In the genomic region with DNA sequence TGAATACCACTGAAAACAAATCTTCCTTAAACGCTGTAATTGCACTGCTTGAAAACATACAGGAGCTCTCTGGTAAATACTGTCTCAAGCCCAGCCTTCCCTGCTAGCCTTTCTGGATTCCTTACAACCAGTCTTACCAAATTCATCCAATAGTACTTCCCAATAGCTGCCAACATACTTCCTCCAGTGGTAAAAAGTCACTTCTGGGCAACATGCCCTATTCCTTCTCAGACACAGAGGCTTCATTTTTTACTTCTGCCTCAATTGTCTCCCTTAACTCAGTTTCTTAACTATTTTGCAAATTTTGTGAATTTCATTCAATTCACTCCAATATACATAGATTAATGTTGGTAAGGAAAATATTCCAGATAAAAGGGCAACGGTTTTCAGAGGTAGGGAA, we compare ENCODE assay signal across 17 cellular contexts.
"Had no signal": no experiment of that assay in that cellular context is flagged by ENCODE, and none has a peak within 500 bp of the region (broad histone marks: within the 10 kb centered on the region; RNA-seq: fewer than 3 reads in every experiment).

No MANE protein-coding gene starts in this region.

- H3K4me3 Mint-ChIP-seq: activated naive CD4-positive, alpha-beta T cell treated with anti-CD3 and anti-CD28 coated beads, Interleukin-2, amount 50 U/mL, for 24 hours; endodermal cell; neural crest cell had no signal

- DNase-seq: amniotic stem cell, body of pancreas, cerebellar nuclear complex, dermis blood vessel endothelial cell, endodermal cell, erythroblast, foreskin melanocyte, heart right ventricle, pancreas, T-helper 2 cell had no signal

- H3K27me3 Mint-ChIP-seq: activated naive CD4-positive, alpha-beta T cell treated with anti-CD3 and anti-CD28 coated beads, Interleukin-2, amount 50 U/mL, for 24 hours had no signal

- H3K4me3 ChIP-seq: body of pancreas, heart right ventricle, pancreas, right atrium auricular region, smooth muscle cell, tibial nerve, vagina had no signal

- ATAC-seq: activated CD4-positive, CD25-positive, alpha-beta regulatory T cell treated with anti-CD3 and anti-CD28 coated beads, Interleukin-2, amount 50 U/mL, for 24 hours; body of pancreas; heart right ventricle; pancreas had no signal

- H3K9me3 Mint-ChIP-seq: activated naive CD4-positive, alpha-beta T cell treated with anti-CD3 and anti-CD28 coated beads, Interleukin-2, amount 50 U/mL, for 24 hours; endodermal cell had no signal

- H3K4me1 Mint-ChIP-seq: activated naive CD4-positive, alpha-beta T cell treated with anti-CD3 and anti-CD28 coated beads, Interleukin-2, amount 50 U/mL, for 24 hours; endodermal cell; neural crest cell had no signal
